In genomic region chr17:44775136-44775837, GRCh38 we compare ENCODE assay signal across 8 cellular contexts. TPM values are rescaled to one million over a fixed set of nuclear protein-coding genes. Genes with fewer than 3 reads are reported as not detected.
DNase-seq lines count a peak whose midpoint lies in the region; ATAC-seq and TF ChIP-seq lines count a peak whose summit lies in the region.

No MANE protein-coding gene starts in this region.

- in situ Hi-C loops in GM18951 (cut with MboI; ENCODE audit: low sequenced_read_pairs, unreplicated experiment), result no loop called here

- TF ChIP-seq CTCF in AG09319 (IDR thresholded peaks at IDR 0.05; ENCODE audit: low read depth, low read length) (no peak), chondrocyte (IDR thresholded peaks at IDR 0.05) (peak; percentile 43)

- DNase-seq in AG09319 (ENCODE audit: extremely low read depth, low read depth) (peak; percentile 93), NCI-H345 (lab: John Stamatoyannopoulos, UW) (peak; percentile 99), chondrocyte (ENCODE audit: low spot score) (peak; percentile 98), left lobe of liver (ENCODE audit: low spot score) (peak; percentile 97)
- peak; percentile 98 for DNase-seq in stimulated activated CD4-positive, alpha-beta T cell treated with anti-CD3 and anti-CD28 coated beads, Interleukin-1b, Interleukin-23, amount 100 ng/mL, for 48 hours

- H3K36me3 Mint-ChIP-seq in chondrocyte (ENCODE audit: low read depth), result no peaks in the 10 kb centered on the region

- peaks cover 3% of the 10 kb centered on the region for H3K27me3 Mint-ChIP-seq in chondrocyte (ENCODE audit: low read depth)

- H3K4me3 Mint-ChIP-seq in chondrocyte (ENCODE audit: unreplicated experiment), result peak overlapping the region; percentile 83

- ATAC-seq in HG03175 (IDR thresholded peaks at IDR 0.05; ENCODE audit: unreplicated experiment) (peak; percentile 85), left lobe of liver (peak; percentile 90)
- ATAC-seq in activated CD4-positive, CD25-positive, alpha-beta regulatory T cell treated with anti-CD3 and anti-CD28 coated beads, Interleukin-2, amount 50 U/mL, for 24 hours, result peak; percentile 96 to 97

- H3K4me1 Mint-ChIP-seq in chondrocyte (ENCODE audit: low read depth), result peaks cover 14% of the 10 kb centered on the region

- H3K27ac Mint-ChIP-seq in chondrocyte (ENCODE audit: unreplicated experiment), result peak overlapping the region; percentile 59

- peak; percentile 47 for TF ChIP-seq POLR2A in GM18951 (IDR thresholded peaks at IDR 0.05; ENCODE audit: extremely low read depth, insufficient read depth, insufficient read length)

- H3K9me3 Mint-ChIP-seq in chondrocyte (ENCODE audit: low read depth), result no peaks in the 10 kb centered on the region

RNA-seq across cellular contexts. Expression of gene ADAM11, which starts 16.5 kb away (rescaled TPM):
- 0.44 to 0.49 TPM (median 0.47 TPM) in 3 replicates for total RNA-seq in chondrocyte
- total RNA-seq in left lobe of liver, result 0.13 TPM

RNA-seq across cellular contexts. Expression of gene GJC1, which starts 54.8 kb away (rescaled TPM):
- 26.8 to 50.5 TPM (median 46.4 TPM) in 3 replicates for total RNA-seq in chondrocyte
- total RNA-seq in left lobe of liver, result 0.53 TPM

Comparison
In these comparisons a context has a peak if more than half of its experiments do, and no peak if none do; other contexts are left out.
1. Peak in every context shown above with its lines: DNase-seq and ATAC-seq.
2. RNA of gene GJC1, which starts 54.8 kb away (total RNA-seq): 26.8 to 50.5 TPM in chondrocyte; 0.53 TPM in left lobe of liver (single experiment); every median in the first group is over 10 times any median in the second.